ENCODE assay signal across 19 cellular contexts in the genomic region with DNA sequence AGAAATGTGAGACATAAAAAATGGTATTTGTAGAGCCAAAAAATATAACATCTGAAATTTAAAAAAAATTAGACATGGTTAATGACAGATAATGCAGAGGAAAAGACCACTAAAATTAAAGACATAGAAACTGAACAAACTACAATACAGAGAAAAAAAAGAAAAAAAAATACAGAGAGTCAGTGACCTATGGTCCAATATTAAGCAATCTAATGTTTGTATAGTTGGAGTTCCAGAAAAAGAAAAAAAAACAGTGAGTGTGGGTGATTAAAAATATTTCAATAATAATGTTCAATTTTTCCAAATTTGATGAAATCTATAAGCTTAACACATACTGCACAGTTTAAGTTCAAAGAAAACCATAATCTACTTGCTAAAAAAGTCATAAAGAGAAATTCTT.
DNase-seq lines count a peak whose midpoint lies in the region; ATAC-seq and TF ChIP-seq lines count a peak whose summit lies in the region.
"Had no signal": no experiment of that assay in that cellular context is flagged by ENCODE, and none has a peak within 500 bp of the region (broad histone marks: within the 10 kb centered on the region; RNA-seq: fewer than 3 reads in every experiment).

No MANE protein-coding gene starts in this region.

- TF ChIP-seq RAD21 in liver (IDR thresholded peaks at IDR 0.05) = no peak

- peaks cover 34% of the 10 kb centered on the region for H3K4me1 Mint-ChIP-seq in osteocyte (ENCODE audit: unreplicated experiment)
- H3K4me1 Mint-ChIP-seq: B cell had no signal

- H3K27ac ChIP-seq in VCaP = peak overlapping the region; percentile 95
- H3K27ac ChIP-seq in liver (ENCODE audit: low read depth in 1 of 2, low read length in 2 of 2) = peak overlapping the region; percentile 23 to 39
- H3K27ac ChIP-seq: A549; BLaER1 treated with 17β-estradiol and CSF1 and Interleukin-3, amounts not matched to agents 10 nM and 100 nM had no signal

- no peak overlapping the region for H3K4me3 ChIP-seq in liver (ENCODE audit: low read depth in 1 of 3, low read length in 3 of 3)
- H3K4me3 ChIP-seq: A549; BLaER1 treated with 17β-estradiol and CSF1 and Interleukin-3, amounts not matched to agents 10 nM and 100 nM had no signal

- ATAC-seq in left lobe of liver (peak; percentile 58), HG03378 (IDR thresholded peaks at IDR 0.05; ENCODE audit: unreplicated experiment) (no peak)
- ATAC-seq: A549; CD8-positive, alpha-beta T cell had no signal

- no peaks in the 10 kb centered on the region for H3K36me3 Mint-ChIP-seq in osteocyte (ENCODE audit: unreplicated experiment)
- H3K36me3 Mint-ChIP-seq: CD8-positive, alpha-beta T cell had no signal

- H3K9me3 ChIP-seq in liver (ENCODE audit: control insufficient read depth in 4 of 4, low read length in 3 of 4) = no peaks in the 10 kb centered on the region
- H3K9me3 ChIP-seq: A549, Caco-2 had no signal

- H3K27ac Mint-ChIP-seq in osteocyte (ENCODE audit: unreplicated experiment) = peak overlapping the region; percentile 55
- H3K27ac Mint-ChIP-seq: B cell; CD4-positive, alpha-beta T cell; CD8-positive, alpha-beta T cell had no signal

- intact Hi-C loops in head of caudate nucleus (cut with DNase I) = no loop called here

- H3K27me3 ChIP-seq in liver (ENCODE audit: control insufficient read depth in 4 of 4, insufficient read depth in 4 of 4, low read length in 3 of 4) = no peaks in the 10 kb centered on the region
- H3K27me3 ChIP-seq: BLaER1 treated with 17β-estradiol and CSF1 and Interleukin-3, amounts not matched to agents 10 nM and 100 nM had no signal

- no peaks in the 10 kb centered on the region for H3K36me3 ChIP-seq in liver (ENCODE audit: control insufficient read depth in 4 of 4, insufficient read depth in 3 of 4, low read depth in 1 of 4, low read length in 3 of 4)
- H3K36me3 ChIP-seq: BLaER1 treated with 17β-estradiol and CSF1 and Interleukin-3, amounts not matched to agents 10 nM and 100 nM had no signal

- no peak overlapping the region for H3K9ac ChIP-seq in liver (ENCODE audit: low read depth in 1 of 2, low read length in 2 of 2)
- H3K9ac ChIP-seq: BLaER1 treated with 17β-estradiol and CSF1 and Interleukin-3, amounts not matched to agents 10 nM and 100 nM had no signal

- no peak overlapping the region for H3K4me3 Mint-ChIP-seq in osteocyte (ENCODE audit: unreplicated experiment)
- H3K4me3 Mint-ChIP-seq: B cell; CD4-positive, alpha-beta T cell; CD8-positive, alpha-beta T cell had no signal

- no peaks in the 10 kb centered on the region for H3K27me3 Mint-ChIP-seq in osteocyte (ENCODE audit: unreplicated experiment)
- H3K27me3 Mint-ChIP-seq: B cell; CD4-positive, alpha-beta T cell had no signal

- TF ChIP-seq CTCF in VCaP (conservative IDR thresholded peaks at IDR 0.05) = no peak
- TF ChIP-seq CTCF in liver (IDR thresholded peaks at IDR 0.05; ENCODE audit: low read depth, low read length, missing input control) = no peak
- TF ChIP-seq CTCF in osteocyte (IDR thresholded peaks at IDR 0.05) = no peak

- peaks cover 18% of the 10 kb centered on the region for H3K9me3 Mint-ChIP-seq in osteocyte (ENCODE audit: unreplicated experiment)

- peaks cover 0 to 18% (median 1%) of the 10 kb centered on the region in 4 donors for H3K4me1 ChIP-seq in liver (ENCODE audit: control insufficient read depth in 4 of 4, insufficient read depth in 4 of 4, low read length in 3 of 4)
- H3K4me1 ChIP-seq: A549; BLaER1 treated with 17β-estradiol and CSF1 and Interleukin-3, amounts not matched to agents 10 nM and 100 nM; Caco-2 had no signal

- in situ Hi-C loops in KBM-7 (cut with MboI; ENCODE audit: low pct_unique_long_range_greater_than_20kb, low sequenced_read_pairs) = no loop called here

- DNase-seq in left lobe of liver (ENCODE audit: low spot score) = no peak
- DNase-seq in osteocyte (ENCODE audit: extremely low spot score, unreplicated experiment) = no peak
- DNase-seq in head of caudate nucleus = no peak
- DNase-seq in NCI-H2196 treated with DMSO at 0.1 percent for 48 hours (lab: John Stamatoyannopoulos, UW; ENCODE audit: unreplicated experiment) = no peak
- no peak for DNase-seq in KBM-7
- DNase-seq: 8988T; AML-193; Caco-2; Calu3; CD4-positive, alpha-beta T cell; CD8-positive, alpha-beta T cell; DMS79 treated with DMSO at 0.1 percent for 48 hours; GF-D8 had no signal

TF ChIP-seq in liver, 16 proteins besides CTCF, POLR2A, EP300 and RAD21:
- TF ChIP-seq HNF4A (conservative IDR thresholded peaks at IDR 0.05) (peak; percentile 64 to 73), NR2F2 (IDR thresholded peaks at IDR 0.05) (no peak), HNF4G (IDR thresholded peaks at IDR 0.05) (no peak), RXRA (IDR thresholded peaks at IDR 0.05) (peak; percentile 40 to 49), SP1 (IDR thresholded peaks at IDR 0.05) (no peak)
